10 cellular contexts compared by ENCODE assay signal in genomic region chr14:61145903-61146411, GRCh38.
DNase-seq lines count a peak whose midpoint lies in the region; ATAC-seq and TF ChIP-seq lines count a peak whose summit lies in the region.
"Had no signal": no experiment of that assay in that cellular context is flagged by ENCODE, and none has a peak within 500 bp of the region (broad histone marks: within the 10 kb centered on the region; RNA-seq: fewer than 3 reads in every experiment).

No MANE protein-coding gene starts in this region.

- peaks cover 29% of the 10 kb centered on the region for H3K36me3 Mint-ChIP-seq in Calu3 (ENCODE audit: insufficient read depth, unreplicated experiment)

- peak overlapping the region; percentile 88 for H3K27ac Mint-ChIP-seq in Calu3 (ENCODE audit: unreplicated experiment)

- intact Hi-C loops in Calu3 (cut with micrococcal nuclease; ENCODE audit: unreplicated experiment) (no loop called here), esophagus muscularis mucosa (cut with DNase I) (no loop called here), prostate gland (cut with DNase I) (no loop called here), posterior vena cava (cut with DNase I) (no loop called here)

- peaks cover 48% of the 10 kb centered on the region for H3K4me1 Mint-ChIP-seq in Calu3 (ENCODE audit: low read depth, unreplicated experiment)

- peaks cover 0 to 3% (median 1%) of the 10 kb centered on the region in 4 donors for H3K9me3 ChIP-seq in esophagus muscularis mucosa
- H3K9me3 ChIP-seq in prostate gland, result no peaks in the 10 kb centered on the region

- H3K36me3 ChIP-seq in esophagus muscularis mucosa, result no peaks in the 10 kb centered on the region
- no peaks in the 10 kb centered on the region for H3K36me3 ChIP-seq in prostate gland

- H3K27me3 ChIP-seq in esophagus muscularis mucosa (no peaks in the 10 kb centered on the region), prostate gland (replicated peaks; ENCODE audit: insufficient read depth) (no peaks in the 10 kb centered on the region)

- TF ChIP-seq EP300 in esophagus muscularis mucosa (IDR thresholded peaks at IDR 0.05), result no peak

- 39% methylated on average over 6 of the region's 6 CpGs for WGBS in esophagus muscularis mucosa
- 18% methylated on average over 6 of the region's 6 CpGs for WGBS in prostate gland

- DNase-seq in Calu3, result no peak
- peak; percentile 93 for DNase-seq in NCI-H748 treated with DMSO at 0.1 percent for 48 hours (lab: John Stamatoyannopoulos, UW)
- DNase-seq in esophagus muscularis mucosa (ENCODE audit: extremely low spot score), result no peak
- peak; percentile 63 for DNase-seq in prostate gland (ENCODE audit: low spot score)
- no peak for DNase-seq in posterior vena cava (ENCODE audit: low spot score)
- no peak for DNase-seq in stimulated activated CD4-positive, alpha-beta T cell treated with anti-CD3 and anti-CD28 coated beads, Interleukin-2, amount 100 ng/mL, for 48 hours
- no peak for DNase-seq in NCI-H1694 (lab: John Stamatoyannopoulos, UW)
- DNase-seq: activated CD4-positive, alpha-beta T cell treated with anti-CD3 and anti-CD28 coated beads, Interleukin-2, amount 50 U/mL, for 48 hours; midbrain had no signal

- no peak overlapping the region for H3K4me3 Mint-ChIP-seq in Calu3 (ENCODE audit: low read depth, unreplicated experiment)

- BruUV-seq in Calu3 (replicated peaks; lab: Mats Ljungman, UMichigan), result no TSS peak

- no peak overlapping the region for H3K4me3 ChIP-seq in esophagus muscularis mucosa
- no peak overlapping the region for H3K4me3 ChIP-seq in prostate gland

- H3K4me1 ChIP-seq in esophagus muscularis mucosa (peaks cover 13 to 41% (median 39%) of the 10 kb centered on the region in 4 donors), prostate gland (replicated peaks) (no peaks in the 10 kb centered on the region)

- TF ChIP-seq CTCF in Calu3 (IDR thresholded peaks at IDR 0.05; ENCODE audit: unreplicated experiment), result no peak
- no peak for TF ChIP-seq CTCF in esophagus muscularis mucosa (IDR thresholded peaks at IDR 0.05)
- TF ChIP-seq CTCF in prostate gland (IDR thresholded peaks at IDR 0.05), result no peak

- CTCF ChIA-PET in Calu3 (lab: Charles Lee), result interaction anchor here (0.5 kb wide), 1 partner anchor 373 kb away, joined by 4 read pairs; no protein-coding TSS in a partner anchor

- H3K27me3 Mint-ChIP-seq in Calu3 (ENCODE audit: unreplicated experiment), result no peaks in the 10 kb centered on the region

- peak overlapping the region; percentile 65 to 80 (median 74) for H3K27ac ChIP-seq in esophagus muscularis mucosa (replicated peaks in 1 of 4)
- H3K27ac ChIP-seq in prostate gland, result peak overlapping the region; percentile 52 to 74

- ATAC-seq in HG03025 (IDR thresholded peaks at IDR 0.05; ENCODE audit: low FRiP score, unreplicated experiment), result no peak

- TF ChIP-seq POLR2A in esophagus muscularis mucosa (IDR thresholded peaks at IDR 0.05; ENCODE audit: low read depth), result no peak
- no peak for TF ChIP-seq POLR2A in prostate gland (IDR thresholded peaks at IDR 0.05)

- peaks cover 9% of the 10 kb centered on the region for H3K9me3 Mint-ChIP-seq in Calu3 (ENCODE audit: low read depth, unreplicated experiment)

Comparison
In these comparisons a context has a peak if more than half of its experiments do, and no peak if none do; other contexts are left out.
1. DNase-seq: peak in NCI-H748 treated with DMSO at 0.1 percent for 48 hours (single experiment) and prostate gland (single experiment); none in Calu3 (single experiment), esophagus muscularis mucosa (single experiment), posterior vena cava (single experiment), stimulated activated CD4-positive, alpha-beta T cell treated with anti-CD3 and anti-CD28 coated beads, Interleukin-2, amount 100 ng/mL, for 48 hours (0 of 2) and NCI-H1694 (single experiment).